Comparison of ENCODE assay signal across 8 cellular contexts in genomic region chr5:174576042-174576441, GRCh38.
"Had no signal": no experiment of that assay in that cellular context is flagged by ENCODE, and none has a peak within 500 bp of the region (broad histone marks: within the 10 kb centered on the region; RNA-seq: fewer than 3 reads in every experiment).

No MANE protein-coding gene starts in this region.

- H3K27ac ChIP-seq: GM23248 had no signal

- DNase-seq: GM23248, GOT3, H7, IMR-90 had no signal

- H3K9ac ChIP-seq: GM23248 had no signal

- H2AFZ ChIP-seq: GM23248 had no signal

- H3K4me3 ChIP-seq: GM23248, HAP-1, K562 had no signal

- H3K36me3 ChIP-seq: HAP-1 had no signal

- H3K9me3 ChIP-seq: HAP-1 had no signal

- H3K4me1 ChIP-seq: HAP-1 had no signal

- ATAC-seq: HCT116, K562 had no signal

- FAIRE-seq: HTR-8/SVneo, K562 had no signal
